Comparison of ENCODE assay signal across 28 cellular contexts in the genomic region with DNA sequence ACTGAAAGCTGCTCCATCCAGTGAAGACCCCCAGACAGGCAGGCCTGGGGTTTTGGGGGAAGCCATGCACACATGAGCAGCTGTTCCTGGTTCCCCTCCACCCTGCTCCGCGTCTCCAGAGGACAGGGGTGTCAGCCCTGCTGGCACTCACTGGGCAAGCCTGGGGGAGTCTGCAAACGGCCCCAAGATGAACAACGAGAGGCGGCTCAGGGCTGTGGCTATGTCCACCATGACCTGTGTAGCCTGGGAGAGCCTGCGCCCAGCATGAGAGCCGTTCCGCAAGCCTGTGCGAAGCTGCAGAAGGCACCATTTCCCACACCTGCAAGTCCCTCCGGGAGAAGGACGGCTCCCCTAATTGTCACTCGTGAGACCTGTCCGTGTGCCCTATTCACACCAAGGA.
"Had no signal": no experiment of that assay in that cellular context is flagged by ENCODE, and none has a peak within 500 bp of the region (broad histone marks: within the 10 kb centered on the region; RNA-seq: fewer than 3 reads in every experiment).

No MANE protein-coding gene starts in this region.

- FAIRE-seq: colon, endometrium, endothelial cell of umbilical vein, frontal cortex had no signal

- H3K27ac Mint-ChIP-seq: endodermal cell had no signal

- H3K36me3 ChIP-seq: colonic mucosa, esophagus squamous epithelium, gastrocnemius medialis, gastroesophageal sphincter, heart left ventricle, heart right ventricle had no signal

- H3K4me1 ChIP-seq: colonic mucosa, foreskin keratinocyte, gastrocnemius medialis, gastroesophageal sphincter had no signal

- H3K27me3 ChIP-seq: colonic mucosa, dorsolateral prefrontal cortex, esophagus muscularis mucosa, esophagus squamous epithelium, foreskin keratinocyte, heart left ventricle had no signal

- ATAC-seq: effector memory CD8-positive, alpha-beta T cell; esophagus mucosa; foreskin keratinocyte; gastrocnemius medialis; gastroesophageal sphincter; heart left ventricle; heart right ventricle had no signal

- H3K9me3 ChIP-seq: colonic mucosa, esophagus muscularis mucosa, esophagus squamous epithelium, gastrocnemius medialis, gastroesophageal sphincter, heart left ventricle, heart right ventricle had no signal

- H3K9me3 Mint-ChIP-seq: dendritic cell treated with granulocyte-macrophage colony-stimulating factor and Interleukin-4, amounts not matched to agents 40 ng/mL and 50 ng/mL, for 4 days; effector memory CD8-positive, alpha-beta T cell; endodermal cell had no signal

- H3K27ac ChIP-seq: colonic mucosa, coronary artery, dorsolateral prefrontal cortex, epithelial cell of prostate, esophagus muscularis mucosa, esophagus squamous epithelium, foreskin keratinocyte, gastrocnemius medialis, gastroesophageal sphincter, heart left ventricle, heart right ventricle had no signal

- H3K4me3 ChIP-seq: colonic mucosa, coronary artery, dorsolateral prefrontal cortex, esophagus muscularis mucosa, esophagus squamous epithelium, gastrocnemius medialis, gastroesophageal sphincter, heart left ventricle, heart right ventricle had no signal

- DNase-seq: colonic mucosa; cortex of kidney; dermis blood vessel endothelial cell; dorsolateral prefrontal cortex; effector CD4-positive, alpha-beta T cell; effector CD8-positive, alpha-beta T cell; effector memory CD4-positive, alpha-beta T cell; effector memory CD8-positive, alpha-beta T cell; endodermal cell; erythroblast; esophagus squamous epithelium; foreskin fibroblast; foreskin keratinocyte; foreskin melanocyte; gastrocnemius medialis; head of caudate nucleus; heart left ventricle; heart right ventricle had no signal

- H3K4me1 Mint-ChIP-seq: endodermal cell had no signal

- H3K4me3 Mint-ChIP-seq: dendritic cell treated with granulocyte-macrophage colony-stimulating factor and Interleukin-4, amounts not matched to agents 40 ng/mL and 50 ng/mL, for 4 days; effector memory CD8-positive, alpha-beta T cell; endodermal cell had no signal
